1 cellular context compared by ENCODE assay signal in the genomic region with DNA sequence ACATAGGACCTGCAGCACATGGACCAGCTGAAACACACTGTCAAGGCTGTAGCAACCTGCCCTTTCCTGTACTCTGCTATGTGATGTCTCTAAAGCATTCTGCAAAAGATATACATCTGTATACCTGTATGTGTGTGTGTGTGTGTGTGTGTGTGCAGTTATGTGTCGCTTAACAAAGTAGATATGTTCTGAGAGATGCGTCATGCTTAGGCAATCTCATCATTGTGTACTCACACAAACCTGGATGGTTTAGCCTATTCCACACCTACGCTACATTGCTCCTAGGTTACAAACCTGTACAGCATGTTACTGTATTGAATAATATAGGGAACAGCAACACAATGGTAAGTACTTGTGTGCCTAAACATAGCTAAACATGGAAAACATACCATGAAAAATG.
TF ChIP-seq lines count a peak whose summit lies in the region.

No MANE protein-coding gene starts in this region.

TF ChIP-seq in IMR-90, 13 proteins besides CTCF, POLR2A, EP300 and RAD21 (continued from another document):
- TF ChIP-seq, protein P1, sequence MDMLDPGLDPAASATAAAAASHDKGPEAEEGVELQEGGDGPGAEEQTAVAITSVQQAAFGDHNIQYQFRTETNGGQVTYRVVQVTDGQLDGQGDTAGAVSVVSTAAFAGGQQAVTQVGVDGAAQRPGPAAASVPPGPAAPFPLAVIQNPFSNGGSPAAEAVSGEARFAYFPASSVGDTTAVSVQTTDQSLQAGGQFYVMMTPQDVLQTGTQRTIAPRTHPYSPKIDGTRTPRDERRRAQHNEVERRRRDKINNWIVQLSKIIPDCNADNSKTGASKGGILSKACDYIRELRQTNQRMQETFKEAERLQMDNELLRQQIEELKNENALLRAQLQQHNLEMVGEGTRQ (IDR thresholded peaks at IDR 0.05; ENCODE audit: low read depth, low read length): no peak
- TF ChIP-seq MXI1 (IDR thresholded peaks at IDR 0.05; ENCODE audit: borderline replicate concordance, low read depth, low read length): no peak
- TF ChIP-seq, protein P2, sequence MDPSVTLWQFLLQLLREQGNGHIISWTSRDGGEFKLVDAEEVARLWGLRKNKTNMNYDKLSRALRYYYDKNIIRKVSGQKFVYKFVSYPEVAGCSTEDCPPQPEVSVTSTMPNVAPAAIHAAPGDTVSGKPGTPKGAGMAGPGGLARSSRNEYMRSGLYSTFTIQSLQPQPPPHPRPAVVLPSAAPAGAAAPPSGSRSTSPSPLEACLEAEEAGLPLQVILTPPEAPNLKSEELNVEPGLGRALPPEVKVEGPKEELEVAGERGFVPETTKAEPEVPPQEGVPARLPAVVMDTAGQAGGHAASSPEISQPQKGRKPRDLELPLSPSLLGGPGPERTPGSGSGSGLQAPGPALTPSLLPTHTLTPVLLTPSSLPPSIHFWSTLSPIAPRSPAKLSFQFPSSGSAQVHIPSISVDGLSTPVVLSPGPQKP (IDR thresholded peaks at IDR 0.05; ENCODE audit: borderline replicate concordance, low read depth, low read length): no peak
- no peak for TF ChIP-seq MAZ (IDR thresholded peaks at IDR 0.05; ENCODE audit: borderline replicate concordance, low read depth, low read length)
- TF ChIP-seq CEBPB (IDR thresholded peaks at IDR 0.05; ENCODE audit: low read depth, low read length): no peak
- no peak for TF ChIP-seq MAFK (IDR thresholded peaks at IDR 0.05; ENCODE audit: low read depth, low read length)
- no peak for TF ChIP-seq SMC3 (IDR thresholded peaks at IDR 0.05; ENCODE audit: low read depth, low read length)
- no peak for TF ChIP-seq FOS (IDR thresholded peaks at IDR 0.05; ENCODE audit: low read depth, low read length)
- no peak for TF ChIP-seq CHD1 (IDR thresholded peaks at IDR 0.05; ENCODE audit: low read depth, low read length)
- no peak for TF ChIP-seq RCOR1 (IDR thresholded peaks at IDR 0.05; ENCODE audit: insufficient replicate concordance, low read length)
- TF ChIP-seq RFX5 (IDR thresholded peaks at IDR 0.05; ENCODE audit: low read depth, low read length): no peak
- TF ChIP-seq BHLHE40 (IDR thresholded peaks at IDR 0.05; ENCODE audit: low read depth, low read length): no peak
TF ChIP-seq in IMR-90: peak in this region for 0.
